19 cellular contexts compared by ENCODE assay signal in genomic region chr16:27441998-27442397, GRCh38. TPM values are rescaled to one million over a fixed set of nuclear protein-coding genes. Genes with fewer than 3 reads are reported as not detected.
DNase-seq lines count a peak whose midpoint lies in the region; ATAC-seq and TF ChIP-seq lines count a peak whose summit lies in the region.
"Had no signal": no experiment of that assay in that cellular context is flagged by ENCODE, and none has a peak within 500 bp of the region (broad histone marks: within the 10 kb centered on the region; RNA-seq: fewer than 3 reads in every experiment).

No MANE protein-coding gene starts in this region.

- no peak overlapping the region for H3K27ac ChIP-seq in upper lobe of right lung
- H3K27ac ChIP-seq: A549; BLaER1 treated with 17β-estradiol and CSF1 and Interleukin-3, amounts not matched to agents 10 nM and 100 nM; HL-60 had no signal

- CTCF ChIA-PET in activated naive CD4-positive, alpha-beta T cell treated with anti-CD3 and anti-CD28 coated beads for 36 hours (lab: Charles Lee), result no interaction called here
- CTCF ChIA-PET in activated naive CD4-positive, alpha-beta T cell treated with anti-CD3 and anti-CD28 coated beads, Interleukin-2, amount 10 ng/mL, durations not matched to agents 7 days and 5 days (lab: Charles Lee), result no interaction called here

- TF ChIP-seq CTCF in upper lobe of right lung (IDR thresholded peaks at IDR 0.05), result no peak

- peak; percentile 2 for DNase-seq in activated naive CD4-positive, alpha-beta T cell treated with anti-CD3 and anti-CD28 coated beads for 36 hours
- no peak for DNase-seq in activated naive CD4-positive, alpha-beta T cell treated with anti-CD3 and anti-CD28 coated beads, Interleukin-2, amount 10 ng/mL, durations not matched to agents 7 days and 5 days
- peak; percentile 8 for DNase-seq in activated CD8-positive, alpha-beta memory T cell treated with anti-CD3 and anti-CD28 coated beads, Interleukin-2, amount 50 U/mL, for 4 hours
- peak; percentile 19 for DNase-seq in islet precursor cell
- peak; percentile 3 for DNase-seq in upper lobe of right lung
- DNase-seq: DMS 273 treated with DMSO at 0.1 percent for 48 hours, GDM1, H7, NCI-H1105, NCI-H1694 treated with DMSO at 0.1 percent for 48 hours, NCI-H446 treated with DMSO at 0.1 percent for 48 hours, OCI-M1, SIG-M5 had no signal

- H3K9me3 Mint-ChIP-seq in activated naive CD4-positive, alpha-beta T cell treated with anti-CD3 and anti-CD28 coated beads for 36 hours, result no peaks in the 10 kb centered on the region
- H3K9me3 Mint-ChIP-seq in activated naive CD4-positive, alpha-beta T cell treated with anti-CD3 and anti-CD28 coated beads, Interleukin-2, amount 10 ng/mL, durations not matched to agents 7 days and 5 days, result peaks cover 21% of the 10 kb centered on the region

- intact Hi-C loops in activated naive CD4-positive, alpha-beta T cell treated with anti-CD3 and anti-CD28 coated beads for 36 hours (cut with micrococcal nuclease), result no loop called here
- intact Hi-C loops in upper lobe of right lung (cut with DNase I), result no loop called here

- no peaks in the 10 kb centered on the region for H3K9me3 ChIP-seq in upper lobe of right lung

- H3K27ac Mint-ChIP-seq in activated naive CD4-positive, alpha-beta T cell treated with anti-CD3 and anti-CD28 coated beads for 36 hours, result peak overlapping the region; percentile 36
- H3K27ac Mint-ChIP-seq in activated naive CD4-positive, alpha-beta T cell treated with anti-CD3 and anti-CD28 coated beads, Interleukin-2, amount 10 ng/mL, durations not matched to agents 7 days and 5 days, result no peak overlapping the region

- peaks cover 44% of the 10 kb centered on the region for H3K4me1 Mint-ChIP-seq in activated naive CD4-positive, alpha-beta T cell treated with anti-CD3 and anti-CD28 coated beads for 36 hours (ENCODE audit: low read depth)
- peaks cover 25% of the 10 kb centered on the region for H3K4me1 Mint-ChIP-seq in activated naive CD4-positive, alpha-beta T cell treated with anti-CD3 and anti-CD28 coated beads, Interleukin-2, amount 10 ng/mL, durations not matched to agents 7 days and 5 days

- no peaks in the 10 kb centered on the region for H3K36me3 ChIP-seq in upper lobe of right lung

- H3K27me3 Mint-ChIP-seq in activated naive CD4-positive, alpha-beta T cell treated with anti-CD3 and anti-CD28 coated beads for 36 hours (ENCODE audit: low read depth), result no peaks in the 10 kb centered on the region
- no peaks in the 10 kb centered on the region for H3K27me3 Mint-ChIP-seq in activated naive CD4-positive, alpha-beta T cell treated with anti-CD3 and anti-CD28 coated beads, Interleukin-2, amount 10 ng/mL, durations not matched to agents 7 days and 5 days

- peaks cover 90% of the 10 kb centered on the region for H3K36me3 Mint-ChIP-seq in activated naive CD4-positive, alpha-beta T cell treated with anti-CD3 and anti-CD28 coated beads for 36 hours (ENCODE audit: low read depth)
- peaks cover 80% of the 10 kb centered on the region for H3K36me3 Mint-ChIP-seq in activated naive CD4-positive, alpha-beta T cell treated with anti-CD3 and anti-CD28 coated beads, Interleukin-2, amount 10 ng/mL, durations not matched to agents 7 days and 5 days

- ATAC-seq in upper lobe of right lung (no peak), HG03280 (IDR thresholded peaks at IDR 0.05; ENCODE audit: unreplicated experiment) (no peak), GM21423 (IDR thresholded peaks at IDR 0.05; ENCODE audit: unreplicated experiment) (no peak), HG02798 (IDR thresholded peaks at IDR 0.05; ENCODE audit: poor library complexity, unreplicated experiment) (no peak)
- ATAC-seq: A549 had no signal

- no peaks in the 10 kb centered on the region for H3K4me1 ChIP-seq in upper lobe of right lung
- H3K4me1 ChIP-seq: A549 had no signal

- no peak overlapping the region for H3K4me3 Mint-ChIP-seq in activated naive CD4-positive, alpha-beta T cell treated with anti-CD3 and anti-CD28 coated beads for 36 hours
- H3K4me3 Mint-ChIP-seq in activated naive CD4-positive, alpha-beta T cell treated with anti-CD3 and anti-CD28 coated beads, Interleukin-2, amount 10 ng/mL, durations not matched to agents 7 days and 5 days, result no peak overlapping the region

- H3K27me3 ChIP-seq in upper lobe of right lung, result no peaks in the 10 kb centered on the region
- H3K27me3 ChIP-seq: BLaER1 treated with 17β-estradiol and CSF1 and Interleukin-3, amounts not matched to agents 10 nM and 100 nM had no signal

- no peak overlapping the region for H3K4me3 ChIP-seq in upper lobe of right lung
- H3K4me3 ChIP-seq: A549; BLaER1 treated with 17β-estradiol and CSF1 and Interleukin-3, amounts not matched to agents 10 nM and 100 nM had no signal

RNA-seq across cellular contexts. Expression of gene IL21R, which starts 40.0 kb away (rescaled TPM):
- 10 to 100 TPM; 93.8 to 99.2 TPM for total RNA-seq in activated naive CD4-positive, alpha-beta T cell treated with anti-CD3 and anti-CD28 coated beads for 36 hours
- 3.9 TPM for total RNA-seq in upper lobe of right lung

Comparison
In these comparisons a context has a peak if more than half of its experiments do, and no peak if none do; other contexts are left out.
1. RNA of gene IL21R, which starts 40.0 kb away (total RNA-seq): 93.8 to 99.2 TPM in activated naive CD4-positive, alpha-beta T cell treated with anti-CD3 and anti-CD28 coated beads for 36 hours; 3.9 TPM in upper lobe of right lung (single experiment); every median in the first group is over 10 times any median in the second.